In genomic region chr4:185730849-185731608, GRCh38 we compare ENCODE assay signal across 11 cellular contexts.
DNase-seq lines count a peak whose midpoint lies in the region; ATAC-seq and TF ChIP-seq lines count a peak whose summit lies in the region.
"Had no signal": no experiment of that assay in that cellular context is flagged by ENCODE, and none has a peak within 500 bp of the region (broad histone marks: within the 10 kb centered on the region; RNA-seq: fewer than 3 reads in every experiment).

No MANE protein-coding gene starts in this region.

- TF ChIP-seq CTCF in coronary artery (IDR thresholded peaks at IDR 0.05), result no peak

- peak overlapping the region; percentile 79 to 89 for H3K27ac ChIP-seq in coronary artery
- no peak overlapping the region for H3K27ac ChIP-seq in CD4-positive, alpha-beta memory T cell (ENCODE audit: low read depth, low read length)

- no peaks in the 10 kb centered on the region for H3K9me3 ChIP-seq in CD4-positive, alpha-beta memory T cell (ENCODE audit: control insufficient read depth in 1 of 2, low read length in 2 of 2)
- H3K9me3 ChIP-seq: ovary had no signal

- no peaks in the 10 kb centered on the region for H3K36me3 ChIP-seq in CD4-positive, alpha-beta memory T cell (ENCODE audit: insufficient read depth, low read length)
- H3K36me3 ChIP-seq: ovary had no signal

- no peak overlapping the region for H3K4me3 Mint-ChIP-seq in stimulated activated memory B cell treated with anti-CD40 and anti-IgM and Interleukin-4, amounts not matched to agents 10 μg/mL and 1 μg/mL and 100 μg/mL, for 72 hours
- H3K4me3 Mint-ChIP-seq in CD4-positive, alpha-beta memory T cell, result no peak overlapping the region
- H3K4me3 Mint-ChIP-seq: activated T-cell treated with anti-CD3 and anti-CD28 coated beads, Interleukin-2, amount 50 U/mL, for 72 hours had no signal

- CTCF ChIA-PET in CD4-positive, alpha-beta memory T cell (lab: Charles Lee; ENCODE audit: partially characterized antibody), result no interaction called here

- DNase-seq in coronary artery (ENCODE audit: low spot score) (no peak), NCI-H748 (lab: John Stamatoyannopoulos, UW; ENCODE audit: unreplicated experiment) (no peak), NCI-H446 treated with DMSO at 0.1 percent for 48 hours (lab: John Stamatoyannopoulos, UW) (no peak), NCI-H510A treated with DMSO at 0.1 percent for 48 hours (lab: John Stamatoyannopoulos, UW) (no peak)
- no peak for DNase-seq in CD4-positive, alpha-beta memory T cell
- DNase-seq: activated T-cell treated with anti-CD3 and anti-CD28 coated beads, Interleukin-2, amount 50 U/mL, for 72 hours had no signal

- ATAC-seq in GM19395 (IDR thresholded peaks at IDR 0.05; ENCODE audit: unreplicated experiment), result peak; percentile 65
- peak; percentile 46 for ATAC-seq in HG03103 (IDR thresholded peaks at IDR 0.05; ENCODE audit: low read depth, unreplicated experiment)
- ATAC-seq in stimulated activated memory B cell treated with anti-CD40 and anti-IgM and Interleukin-4, amounts not matched to agents 10 μg/mL and 1 μg/mL and 100 μg/mL, for 72 hours, result peak; percentile 70
- ATAC-seq: activated T-cell treated with anti-CD3 and anti-CD28 coated beads, Interleukin-2, amount 50 U/mL, for 72 hours had no signal

- no peaks in the 10 kb centered on the region for H3K9me3 Mint-ChIP-seq in stimulated activated memory B cell treated with anti-CD40 and anti-IgM and Interleukin-4, amounts not matched to agents 10 μg/mL and 1 μg/mL and 100 μg/mL, for 72 hours
- peaks cover 0 to 3% (median 0%) of the 10 kb centered on the region in 8 donors for H3K9me3 Mint-ChIP-seq in CD4-positive, alpha-beta memory T cell
- H3K9me3 Mint-ChIP-seq: activated T-cell treated with anti-CD3 and anti-CD28 coated beads, Interleukin-2, amount 50 U/mL, for 72 hours had no signal

- intact Hi-C loops in CD4-positive, alpha-beta memory T cell (cut with micrococcal nuclease), result no loop called here

- peaks cover 32% of the 10 kb centered on the region for H3K27me3 Mint-ChIP-seq in stimulated activated memory B cell treated with anti-CD40 and anti-IgM and Interleukin-4, amounts not matched to agents 10 μg/mL and 1 μg/mL and 100 μg/mL, for 72 hours
- H3K27me3 Mint-ChIP-seq in CD4-positive, alpha-beta memory T cell, result peaks cover 16 to 20% of the 10 kb centered on the region in 2 donors

- no peaks in the 10 kb centered on the region for H3K36me3 Mint-ChIP-seq in stimulated activated memory B cell treated with anti-CD40 and anti-IgM and Interleukin-4, amounts not matched to agents 10 μg/mL and 1 μg/mL and 100 μg/mL, for 72 hours
- no peaks in the 10 kb centered on the region for H3K36me3 Mint-ChIP-seq in CD4-positive, alpha-beta memory T cell

- no peak overlapping the region for H3K4me3 ChIP-seq in coronary artery
- no peak overlapping the region for H3K4me3 ChIP-seq in CD4-positive, alpha-beta memory T cell (ENCODE audit: low read length in 2 of 2)
- H3K4me3 ChIP-seq: K562, ovary had no signal

- no peaks in the 10 kb centered on the region for H3K27me3 ChIP-seq in CD4-positive, alpha-beta memory T cell (ENCODE audit: insufficient read depth, low read length)
- H3K27me3 ChIP-seq: ovary had no signal

- H3K4me1 ChIP-seq in CD4-positive, alpha-beta memory T cell (ENCODE audit: insufficient read depth, low read length), result no peaks in the 10 kb centered on the region

- no peak overlapping the region for H3K27ac Mint-ChIP-seq in stimulated activated memory B cell treated with anti-CD40 and anti-IgM and Interleukin-4, amounts not matched to agents 10 μg/mL and 1 μg/mL and 100 μg/mL, for 72 hours
- no peak overlapping the region for H3K27ac Mint-ChIP-seq in CD4-positive, alpha-beta memory T cell
- H3K27ac Mint-ChIP-seq: activated T-cell treated with anti-CD3 and anti-CD28 coated beads, Interleukin-2, amount 50 U/mL, for 72 hours had no signal

- POLR2A ChIA-PET in CD4-positive, alpha-beta memory T cell (lab: Charles Lee; ENCODE audit: partially characterized antibody), result no interaction called here

- peaks cover 33% of the 10 kb centered on the region for H3K4me1 Mint-ChIP-seq in stimulated activated memory B cell treated with anti-CD40 and anti-IgM and Interleukin-4, amounts not matched to agents 10 μg/mL and 1 μg/mL and 100 μg/mL, for 72 hours
- H3K4me1 Mint-ChIP-seq in CD4-positive, alpha-beta memory T cell, result no peaks in the 10 kb centered on the region
